In genomic region chr9:694499-695154, GRCh38 we compare ENCODE assay signal across 9 cellular contexts.
DNase-seq lines count a peak whose midpoint lies in the region; ATAC-seq and TF ChIP-seq lines count a peak whose summit lies in the region.
"Had no signal": no experiment of that assay in that cellular context is flagged by ENCODE, and none has a peak within 500 bp of the region (broad histone marks: within the 10 kb centered on the region; RNA-seq: fewer than 3 reads in every experiment).

No MANE protein-coding gene starts in this region.

- H3K27me3 ChIP-seq in hepatocyte (no peaks in the 10 kb centered on the region), rectal smooth muscle tissue (ENCODE audit: control insufficient read depth, insufficient read depth, low read length) (no peaks in the 10 kb centered on the region)

- H4K20me1 ChIP-seq in hepatocyte (ENCODE audit: insufficient read depth, poor library complexity, severe bottlenecking), result no peaks in the 10 kb centered on the region

- H3K9me3 ChIP-seq in hepatocyte (ENCODE audit: low read depth), result no peaks in the 10 kb centered on the region

- H3K79me2 ChIP-seq in hepatocyte, result peaks cover 27% of the 10 kb centered on the region

- peak overlapping the region; percentile 78 for H3K27ac ChIP-seq in hepatocyte
- H3K27ac ChIP-seq in rectal smooth muscle tissue (ENCODE audit: low read depth, low read length), result peak overlapping the region; percentile 93

- no peak for TF ChIP-seq CTCF in hepatocyte (IDR thresholded peaks at IDR 0.05; ENCODE audit: poor library complexity)

- no peak overlapping the region for H2AFZ ChIP-seq in hepatocyte

- H3K36me3 ChIP-seq in hepatocyte (replicated peaks; ENCODE audit: insufficient read depth, low read depth) (no peaks in the 10 kb centered on the region), rectal smooth muscle tissue (ENCODE audit: control insufficient read depth, insufficient read depth, low read length) (no peaks in the 10 kb centered on the region)

- 78% methylated on average over 8 of the region's 8 CpGs for WGBS in hepatocyte (ENCODE audit: low lambda C conversion rate, missing lambda C conversion rate)

- H3K4me2 ChIP-seq in hepatocyte, result peak overlapping the region; percentile 68

- no peak overlapping the region for H3K9ac ChIP-seq in rectal smooth muscle tissue (ENCODE audit: low read length)

- H3K4me3 ChIP-seq in hepatocyte, result no peak overlapping the region
- H3K4me3 ChIP-seq in rectal smooth muscle tissue (ENCODE audit: low read length), result peak overlapping the region; percentile 27

- H3K4me1 ChIP-seq in hepatocyte (ENCODE audit: insufficient read depth) (peaks cover 45% of the 10 kb centered on the region), rectal smooth muscle tissue (ENCODE audit: control insufficient read depth, insufficient read depth, low read length) (peaks cover 60% of the 10 kb centered on the region)

- H3K9me2 ChIP-seq in hepatocyte (replicated peaks; ENCODE audit: insufficient read depth), result no peaks in the 10 kb centered on the region

- DNase-seq in Daoy (ENCODE audit: low read depth) (peak; percentile 86), astrocyte of the hippocampus (ENCODE audit: low read depth, low spot score) (peak; percentile 81), hepatocyte (ENCODE audit: low spot score) (peak; percentile 32), HUDEP-2 (lab: John Stamatoyannopoulos, UW; ENCODE audit: unreplicated experiment in 76 of 76) (no peak)
- DNase-seq: SHP77 treated with DMSO at 0.1 percent for 48 hours had no signal

- ATAC-seq in GM21576 (IDR thresholded peaks at IDR 0.05; ENCODE audit: unreplicated experiment), result no peak
- ATAC-seq in HG03432 (IDR thresholded peaks at IDR 0.05; ENCODE audit: unreplicated experiment), result no peak
- no peak for ATAC-seq in HG02678 (IDR thresholded peaks at IDR 0.05; ENCODE audit: unreplicated experiment)

Comparison
In these comparisons a context has a peak if more than half of its experiments do, and no peak if none do; other contexts are left out.
1. DNase-seq: peak in Daoy (single experiment), astrocyte of the hippocampus (single experiment) and hepatocyte (single experiment); none in HUDEP-2 (0 of 76).